ENCODE assay signal across 9 cellular contexts in the genomic region with DNA sequence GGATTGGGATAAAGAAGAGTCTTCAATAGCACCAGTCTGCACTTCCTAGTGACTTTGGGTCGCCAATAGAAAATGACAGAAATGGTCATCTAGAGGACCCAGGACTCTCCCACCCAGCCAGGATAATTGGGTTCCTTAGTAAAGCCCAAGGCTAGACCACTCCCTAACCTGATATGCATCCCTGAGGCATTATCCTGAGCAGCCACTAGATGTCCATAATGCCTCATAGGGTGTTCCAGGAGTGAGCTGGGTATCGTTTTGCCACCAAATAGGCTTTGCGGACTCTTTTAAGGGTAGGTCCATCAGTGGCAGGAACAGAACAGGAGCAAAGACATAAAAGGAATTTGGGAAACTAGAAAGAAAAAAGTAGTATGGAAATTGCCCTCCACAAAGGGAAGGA. TPM values are rescaled to one million over a fixed set of nuclear protein-coding genes. Genes with fewer than 3 reads are reported as not detected.
A peak's percentile ranks its signal among the peaks of the same experiment; 100 is the strongest.
DNase-seq lines count a peak whose midpoint lies in the region; FAIRE-seq and TF ChIP-seq lines count a peak whose summit lies in the region.
"Had no signal": no experiment of that assay in that cellular context is flagged by ENCODE, and none has a peak within 500 bp of the region (broad histone marks: within the 10 kb centered on the region; RNA-seq: fewer than 3 reads in every experiment).

No MANE protein-coding gene starts in this region.

- no peak for FAIRE-seq in kidney (lab: Jason Lieb, UNC)

- no peaks in the 10 kb centered on the region for H3K27me3 Mint-ChIP-seq in activated T-cell treated with anti-CD3 and anti-CD28 coated beads, Interleukin-2, amount 50 U/mL, for 24 hours

- CTCF ChIA-PET in HEK293T (lab: Yijun Ruan, JAX), result interaction anchor here (0.9 to 1.3 kb wide), 4 partner anchors 11 to 173 kb away, joined by 3 to 6 read pairs (median 4); no protein-coding TSS in a partner anchor

- H3K9ac ChIP-seq in kidney (ENCODE audit: low read length in 2 of 2), result no peak overlapping the region

- H3K36me3 ChIP-seq in kidney (ENCODE audit: control insufficient read depth in 1 of 2, insufficient read depth in 2 of 2, low read length in 2 of 2), result no peaks in the 10 kb centered on the region

- no peak overlapping the region for H3K27ac Mint-ChIP-seq in activated T-cell treated with anti-CD3 and anti-CD28 coated beads, Interleukin-2, amount 50 U/mL, for 24 hours

- H3K27ac ChIP-seq in C4-2B (no peak overlapping the region), kidney (ENCODE audit: low read depth in 2 of 2, low read length in 2 of 2) (no peak overlapping the region)

- peak; percentile 49; the same call in 1 of the 2 replicates for TF ChIP-seq CTCF in C4-2B (conservative IDR thresholded peaks at IDR 0.05)
- TF ChIP-seq CTCF in kidney (IDR thresholded peaks at IDR 0.05; ENCODE audit: borderline replicate concordance, extremely low read depth, insufficient read depth), result peak; percentile 42

- no peaks in the 10 kb centered on the region for H3K9me3 ChIP-seq in kidney (ENCODE audit: control insufficient read depth in 1 of 2, low read length in 2 of 2)

- DNase-seq in HEK293T (ENCODE audit: extremely low spot score), result peak; percentile 54
- peak; percentile 60 for DNase-seq in SK-MEL-5 (ENCODE audit: low read depth, low spot score)
- DNase-seq in kidney, result no peak
- no peak for DNase-seq in NCI-H2107 (lab: John Stamatoyannopoulos, UW)
- no peak for DNase-seq in activated CD8-positive, alpha-beta memory T cell treated with anti-CD3 and anti-CD28 coated beads for 24 hours
- DNase-seq in activated T-cell treated with anti-CD3 and anti-CD28 coated beads, Interleukin-2, amount 50 U/mL, for 24 hours, result no peak
- no peak for DNase-seq in kidney glomerular epithelial cell (lab: John Stamatoyannopoulos, UW)
- DNase-seq: stimulated activated naive CD8-positive, alpha-beta T cell treated with anti-CD3 and anti-CD28 coated beads, Interleukin-15, Interleukin-2, amounts not matched to agents 100 U/mL and 50 U/mL, for 24 hours had no signal

- in situ Hi-C loops in SK-MEL-5 (cut with HindIII; ENCODE audit: low pct_unique_long_range_greater_than_20kb, low sequenced_read_pairs), result no loop called here

- intact Hi-C loops in kidney (cut with DNase I), result no loop called here

- no peaks in the 10 kb centered on the region for H3K9me3 Mint-ChIP-seq in activated T-cell treated with anti-CD3 and anti-CD28 coated beads, Interleukin-2, amount 50 U/mL, for 24 hours

- no peak overlapping the region for H3K4me3 Mint-ChIP-seq in activated T-cell treated with anti-CD3 and anti-CD28 coated beads, Interleukin-2, amount 50 U/mL, for 24 hours

- peaks cover 13% of the 10 kb centered on the region for H3K36me3 Mint-ChIP-seq in activated T-cell treated with anti-CD3 and anti-CD28 coated beads, Interleukin-2, amount 50 U/mL, for 24 hours (ENCODE audit: low read depth)

- POLR2A ChIA-PET in HEK293T (lab: Yijun Ruan, JAX), result interaction anchor here (1.5 kb wide), 1 partner anchor 174 kb away, joined by 3 read pairs; no protein-coding TSS in a partner anchor

- peaks cover 0 to under 1% of the 10 kb centered on the region in 2 donors for H3K4me1 ChIP-seq in kidney (ENCODE audit: control insufficient read depth in 1 of 2, insufficient read depth in 1 of 2, low read depth in 1 of 2, low read length in 2 of 2)

- no peak overlapping the region for H3K4me3 ChIP-seq in kidney (ENCODE audit: low read length in 2 of 2)

- peaks cover 18% of the 10 kb centered on the region for H3K4me1 Mint-ChIP-seq in activated T-cell treated with anti-CD3 and anti-CD28 coated beads, Interleukin-2, amount 50 U/mL, for 24 hours (ENCODE audit: low read depth)

TF ChIP-seq in HEK293T, 16 proteins besides CTCF, POLR2A, EP300 and RAD21:
- TF ChIP-seq ELF4 (IDR thresholded peaks at IDR 0.05) (no peak), ZNF384 (IDR thresholded peaks at IDR 0.05) (no peak), L3MBTL2 (conservative IDR thresholded peaks at IDR 0.05) (no peak)
- TF ChIP-seq, protein P1, sequence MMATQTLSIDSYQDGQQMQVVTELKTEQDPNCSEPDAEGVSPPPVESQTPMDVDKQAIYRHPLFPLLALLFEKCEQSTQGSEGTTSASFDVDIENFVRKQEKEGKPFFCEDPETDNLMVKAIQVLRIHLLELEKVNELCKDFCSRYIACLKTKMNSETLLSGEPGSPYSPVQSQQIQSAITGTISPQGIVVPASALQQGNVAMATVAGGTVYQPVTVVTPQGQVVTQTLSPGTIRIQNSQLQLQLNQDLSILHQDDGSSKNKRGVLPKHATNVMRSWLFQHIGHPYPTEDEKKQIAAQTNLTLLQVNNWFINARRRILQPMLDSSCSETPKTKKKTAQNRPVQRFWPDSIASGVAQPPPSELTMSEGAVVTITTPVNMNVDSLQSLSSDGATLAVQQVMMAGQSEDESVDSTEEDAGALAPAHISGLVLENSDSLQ (IDR thresholded peaks at IDR 0.05), result no peak

RNA-seq across cellular contexts. Expression of a gene that starts 4.5 kb away (rescaled TPM):
- not detected in 2 replicates for total RNA-seq in SK-MEL-5 (2014; rRNA removed; shearing (Covaris generic))
- not detected in 2 replicates for polyA plus RNA-seq in SK-MEL-5 (2015; cell fraction: cytosol; rRNA removed)
- not detected in 2 replicates for polyA plus RNA-seq in SK-MEL-5 (2015; cell fraction: nucleus; rRNA removed)
- 1.6 TPM for total RNA-seq in kidney
- 3.2 TPM for polyA plus RNA-seq in kidney (ENCODE audit: insufficient read depth, low read depth, low replicate concordance)

Comparison
In these comparisons a context has a peak if more than half of its experiments do, and no peak if none do; other contexts are left out.
1. DNase-seq: peak in HEK293T (single experiment) and SK-MEL-5 (single experiment); none in kidney (single experiment), NCI-H2107 (single experiment), activated CD8-positive, alpha-beta memory T cell treated with anti-CD3 and anti-CD28 coated beads for 24 hours (single experiment), activated T-cell treated with anti-CD3 and anti-CD28 coated beads, Interleukin-2, amount 50 U/mL, for 24 hours (single experiment) and kidney glomerular epithelial cell (single experiment).